1 cellular context compared by ENCODE assay signal in the genomic region with DNA sequence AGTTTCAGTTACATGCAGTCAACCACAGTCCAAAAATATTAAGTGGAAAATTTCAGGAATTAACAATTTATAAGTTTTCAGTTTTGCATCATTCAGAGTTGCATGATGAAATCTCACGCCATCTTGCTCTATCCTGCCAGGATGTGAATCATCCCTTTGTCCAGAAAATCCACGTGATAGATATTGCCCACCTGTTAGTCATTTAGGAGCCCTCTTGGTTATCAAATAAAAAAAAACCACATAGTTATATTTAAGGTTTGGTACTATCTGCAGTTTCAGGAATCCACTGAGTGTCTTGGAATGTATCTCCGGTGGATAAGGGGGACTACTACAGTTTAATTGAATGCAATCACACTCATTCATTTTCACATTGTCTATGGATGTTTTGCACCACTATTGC.
TF ChIP-seq lines count a peak whose summit lies in the region.

No MANE protein-coding gene starts in this region.

TF ChIP-seq in K562, 482 proteins besides CTCF, POLR2A, EP300 and RAD21 (continued from another document):
- TF ChIP-seq POU5F1 (IDR thresholded peaks at IDR 0.05; ENCODE audit: borderline replicate concordance, low read depth, low read length, partially characterized antibody): no peak
- TF ChIP-seq ARNT (IDR thresholded peaks at IDR 0.05): no peak
- TF ChIP-seq TRIM24 (IDR thresholded peaks at IDR 0.05): peak; percentile 80 to 86; a peak in 3 of 4 replicates
- 0 out of 2 replicates have a peak, but pooled peaks have one; percentile 34 for TF ChIP-seq CEBPG (CRISPR knock-in tag; IDR thresholded peaks at IDR 0.05)
- peak; percentile 36 to 91; a peak in 3 of 4 replicates for TF ChIP-seq CEBPG (tag; conservative IDR thresholded peaks at IDR 0.05 in 1 of 2, IDR thresholded peaks at IDR 0.05 in 1 of 2)
- TF ChIP-seq TAF1 (IDR thresholded peaks at IDR 0.05; ENCODE audit: control insufficient read depth, extremely low read depth, insufficient read depth, low read length, severe bottlenecking): no peak
- TF ChIP-seq FOS (IDR thresholded peaks at IDR 0.05; ENCODE audit: extremely low read depth, insufficient read length): no peak
- TF ChIP-seq ZNF696 (CRISPR knock-in tag; conservative IDR thresholded peaks at IDR 0.05): no peak
- TF ChIP-seq, protein P1, sequence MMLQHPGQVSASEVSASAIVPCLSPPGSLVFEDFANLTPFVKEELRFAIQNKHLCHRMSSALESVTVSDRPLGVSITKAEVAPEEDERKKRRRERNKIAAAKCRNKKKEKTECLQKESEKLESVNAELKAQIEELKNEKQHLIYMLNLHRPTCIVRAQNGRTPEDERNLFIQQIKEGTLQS (IDR thresholded peaks at IDR 0.05): peak; percentile 48; the same call in 1 of the 2 replicates
- TF ChIP-seq, protein P1 (CRISPR knock-in tag; conservative IDR thresholded peaks at IDR 0.05): no peak
- no peak for TF ChIP-seq SMARCE1 (IDR thresholded peaks at IDR 0.05)
